ENCODE assay signal across 8 cellular contexts in genomic region chr14:76917158-76917596, GRCh38.
DNase-seq lines count a peak whose midpoint lies in the region; ATAC-seq and TF ChIP-seq lines count a peak whose summit lies in the region.

No MANE protein-coding gene starts in this region.

- peak overlapping the region; percentile 31 for H3K9ac ChIP-seq in Loucy (ENCODE audit: low read depth, low read length, poor library complexity, severe bottlenecking)

- no peaks in the 10 kb centered on the region for H3K9me3 ChIP-seq in Loucy (ENCODE audit: insufficient read depth, low read depth, low read length)
- H3K9me3 ChIP-seq in gastroesophageal sphincter, result no peaks in the 10 kb centered on the region
- H3K9me3 ChIP-seq in psoas muscle, result no peaks in the 10 kb centered on the region

- DNase-seq in DMS 273 (lab: John Stamatoyannopoulos, UW; ENCODE audit: unreplicated experiment), result peak; percentile 93
- peak; percentile 51 to 66 for DNase-seq in psoas muscle

- WGBS in gastroesophageal sphincter (ENCODE audit: low coverage in 1 of 2), 2 donors, result 78 to 100% methylated on average over 2 to 4 of the region's 7 CpGs
- 45 to 51% (median 50%) methylated on average over 7 of the region's 7 CpGs for WGBS in psoas muscle, 3 donors

- no peak for TF ChIP-seq POLR2A in gastroesophageal sphincter (IDR thresholded peaks at IDR 0.05)

- no peaks in the 10 kb centered on the region for H4K20me1 ChIP-seq in Loucy (ENCODE audit: insufficient read depth, low read length, poor library complexity, severe bottlenecking)

- H3K36me3 ChIP-seq in Loucy (ENCODE audit: insufficient read depth, low read length) (no peaks in the 10 kb centered on the region), gastroesophageal sphincter (no peaks in the 10 kb centered on the region), psoas muscle (ENCODE audit: insufficient read depth in 1 of 2, low read depth in 1 of 2) (no peaks in the 10 kb centered on the region)

- H3F3A ChIP-seq in Loucy (ENCODE audit: low read depth), result no peaks in the 10 kb centered on the region

- intact Hi-C loops in psoas muscle (cut with DNase I), result loop anchor here in 1 of 2 donors (5.0 to 10.0 kb wide), 3 partner anchors 35 to 125 kb away; partner anchors contain the start of gene IRF2BPL

- H2AFZ ChIP-seq in Loucy (ENCODE audit: low read length), result no peak overlapping the region

- ATAC-seq in SK-N-SH treated with all-trans-retinoic acid at 6 μM for 48 hours (peak; percentile 19), gastroesophageal sphincter (no peak), psoas muscle (no peak), HG03571 (IDR thresholded peaks at IDR 0.05; ENCODE audit: unreplicated experiment) (no peak), HG02981 (IDR thresholded peaks at IDR 0.05; ENCODE audit: unreplicated experiment) (no peak), HG03045 (IDR thresholded peaks at IDR 0.05; ENCODE audit: unreplicated experiment) (no peak)

- TF ChIP-seq CTCF in Loucy (conservative IDR thresholded peaks at IDR 0.05; ENCODE audit: low read length) (peak; percentile 75), gastroesophageal sphincter (IDR thresholded peaks at IDR 0.05) (peak in 3 of 4 experiments; percentile 54 to 77 (median 71)), psoas muscle (IDR thresholded peaks at IDR 0.05) (peak; percentile 51)

- no peak for TF ChIP-seq EP300 in gastroesophageal sphincter (IDR thresholded peaks at IDR 0.05)

- H3K9me2 ChIP-seq in Loucy (replicated peaks; ENCODE audit: low read depth, low read length), result no peaks in the 10 kb centered on the region

- H3K4me1 ChIP-seq in Loucy (ENCODE audit: insufficient read depth, low read length, poor library complexity, severe bottlenecking), result peaks cover 47% of the 10 kb centered on the region
- peaks cover 16 to 78% (median 51%) of the 10 kb centered on the region in 3 donors for H3K4me1 ChIP-seq in gastroesophageal sphincter
- H3K4me1 ChIP-seq in psoas muscle, result peaks cover 49% of the 10 kb centered on the region

- no peak overlapping the region for H3K4me2 ChIP-seq in Loucy (ENCODE audit: low read depth, low read length, poor library complexity, severe bottlenecking)

- no peak overlapping the region for H3K4me3 ChIP-seq in Loucy (ENCODE audit: low read length, poor library complexity, severe bottlenecking)
- no peak overlapping the region for H3K4me3 ChIP-seq in gastroesophageal sphincter
- H3K4me3 ChIP-seq in psoas muscle, result no peak overlapping the region

- H3K27me3 ChIP-seq in Loucy (ENCODE audit: insufficient read depth, low read length, poor library complexity, severe bottlenecking), result no peaks in the 10 kb centered on the region
- no peaks in the 10 kb centered on the region for H3K27me3 ChIP-seq in gastroesophageal sphincter
- H3K27me3 ChIP-seq in psoas muscle (ENCODE audit: insufficient read depth in 3 of 3, low read length in 2 of 3), result no peaks in the 10 kb centered on the region

- H3K79me2 ChIP-seq in Loucy (ENCODE audit: insufficient read depth, low read length), result no peaks in the 10 kb centered on the region

- peak overlapping the region; percentile 75 to 96 (median 91) for H3K27ac ChIP-seq in gastroesophageal sphincter
- H3K27ac ChIP-seq in psoas muscle, result peak overlapping the region; percentile 91

TF ChIP-seq in SK-N-SH treated with all-trans-retinoic acid at 6 μM for 48 hours, 23 proteins besides CTCF, POLR2A, EP300 and RAD21:
- TF ChIP-seq TCF4 (CRISPR knock-in tag; IDR thresholded peaks at IDR 0.05; ENCODE audit: borderline replicate concordance), result no peak
- TF ChIP-seq RARB (CRISPR knock-in tag; IDR thresholded peaks at IDR 0.05), result no peak
- TF ChIP-seq CSDC2 (CRISPR knock-in tag; IDR thresholded peaks at IDR 0.05), result no peak
- no peak for TF ChIP-seq TOX (CRISPR knock-in tag; IDR thresholded peaks at IDR 0.05; ENCODE audit: borderline replicate concordance)
- no peak for TF ChIP-seq ARNTL (CRISPR knock-in tag; IDR thresholded peaks at IDR 0.05; ENCODE audit: borderline replicate concordance, low read depth)
- TF ChIP-seq ZFP30 (CRISPR knock-in tag; IDR thresholded peaks at IDR 0.05), result no peak
- no peak for TF ChIP-seq ZNF8 (CRISPR knock-in tag; IDR thresholded peaks at IDR 0.05)
- TF ChIP-seq SNAI2 (CRISPR knock-in tag; IDR thresholded peaks at IDR 0.05), result no peak
- no peak for TF ChIP-seq ISL1 (CRISPR knock-in tag; IDR thresholded peaks at IDR 0.05)
- no peak for TF ChIP-seq ZNF565 (CRISPR knock-in tag; conservative IDR thresholded peaks at IDR 0.05; ENCODE audit: low read depth)
- no peak for TF ChIP-seq ZNF70 (CRISPR knock-in tag; IDR thresholded peaks at IDR 0.05)
- no peak for TF ChIP-seq ZFP3 (CRISPR knock-in tag; IDR thresholded peaks at IDR 0.05)
